In genomic region chr7:75994388-75995051, GRCh38 we compare ENCODE assay signal across 8 cellular contexts.
DNase-seq lines count a peak whose midpoint lies in the region; ATAC-seq lines count a peak whose summit lies in the region.

TMEM120A (minus strand) TSS chr7:75994595; CDS start chr7:75994570, 25 bp downstream.

- ATAC-seq in GM19035 (IDR thresholded peaks at IDR 0.05; ENCODE audit: unreplicated experiment), result peak; percentile 94
- ATAC-seq in HG03342 (IDR thresholded peaks at IDR 0.05; ENCODE audit: unreplicated experiment), result peak; percentile 93

- DNase-seq in AG20443 (ENCODE audit: low spot score), result peak; percentile 100
- peak; percentile 77 for DNase-seq in NCI-H345 treated with DMSO at 0.1 percent for 48 hours (lab: John Stamatoyannopoulos, UW; ENCODE audit: unreplicated experiment)
- peak; percentile 90 to 95 (median 92) for DNase-seq in activated CD4-positive, CD25-positive, alpha-beta regulatory T cell (lab: John Stamatoyannopoulos, UW)
- DNase-seq in caudate nucleus (lab: John Stamatoyannopoulos, UW), result peak; percentile 40 to 97 (median 90)
- DNase-seq in iris pigment epithelial cell (ENCODE audit: low read depth), result peak; percentile 95
- DNase-seq in stimulated activated CD4-positive, alpha-beta T cell treated with anti-CD3 and anti-CD28 coated beads, Interleukin-12 subunit alpha, Interleukin-12 subunit beta, amount 100 ng/mL, for 24 hours (ENCODE audit: low read depth in 2 of 2), result peak; percentile 82 to 95

- peak within 1 kb of the TSS; percentile 92 for H3K27ac ChIP-seq in caudate nucleus (ENCODE audit: low read depth, low read length)

Comparison
In these comparisons a context has a peak if more than half of its experiments do, and no peak if none do; other contexts are left out.
1. Peak in every context shown above with its lines: DNase-seq, ATAC-seq and H3K27ac ChIP-seq.